In the genomic region with DNA sequence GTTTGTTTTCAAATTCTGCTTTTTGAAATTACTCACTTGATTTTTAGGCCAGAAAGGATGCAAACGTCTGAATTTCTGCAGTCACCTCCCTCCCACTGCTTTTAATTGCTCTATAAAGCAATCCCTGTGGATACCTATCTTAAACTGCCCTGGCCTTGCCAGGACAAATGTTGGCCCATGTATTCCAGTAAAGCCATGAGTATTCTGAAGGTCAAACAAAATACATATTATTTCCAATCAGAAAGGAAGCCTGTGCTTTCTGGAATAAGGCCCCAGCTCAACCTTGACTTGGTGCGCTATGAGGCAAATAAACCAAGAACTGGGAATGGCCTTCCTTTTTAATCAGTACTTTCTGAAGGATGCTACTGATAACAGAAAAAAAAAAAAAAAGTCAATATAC, we compare ENCODE assay signal across 20 cellular contexts.
DNase-seq lines count a peak whose midpoint lies in the region; ATAC-seq and TF ChIP-seq lines count a peak whose summit lies in the region.
"Had no signal": no experiment of that assay in that cellular context is flagged by ENCODE, and none has a peak within 500 bp of the region (broad histone marks: within the 10 kb centered on the region; RNA-seq: fewer than 3 reads in every experiment).

No MANE protein-coding gene starts in this region.

- intact Hi-C loops in adrenal gland (cut with DNase I) (no loop called here), thyroid gland (cut with DNase I) (no loop called here), lower lobe of right lung (cut with DNase I) (no loop called here)

- TF ChIP-seq POLR2A in adrenal gland (IDR thresholded peaks at IDR 0.05) (no peak), thyroid gland (IDR thresholded peaks at IDR 0.05) (no peak)

- TF ChIP-seq CTCF in adrenal gland (IDR thresholded peaks at IDR 0.05) (no peak), omental fat pad (IDR thresholded peaks at IDR 0.05) (no peak), thyroid gland (IDR thresholded peaks at IDR 0.05) (no peak), RWPE1 (conservative IDR thresholded peaks at IDR 0.05; ENCODE audit: low read depth) (no peak), lower lobe of right lung (IDR thresholded peaks at IDR 0.05) (no peak)

- H3K36me3 ChIP-seq in adrenal gland (replicated peaks in 1 of 2) (no peaks in the 10 kb centered on the region), iPS-20b (ENCODE audit: insufficient read depth, low read depth, low read length) (no peaks in the 10 kb centered on the region), thyroid gland (no peaks in the 10 kb centered on the region), lower lobe of right lung (no peaks in the 10 kb centered on the region)
- H3K36me3 ChIP-seq: thoracic aorta had no signal

- 28 to 38% (median 32%) methylated on average over 2 of the region's 2 CpGs for WGBS in adrenal gland, 4 donors
- 62 to 77% methylated on average over 2 of the region's 2 CpGs for WGBS in thyroid gland, 2 donors

- H3K4me1 ChIP-seq in adrenal gland (replicated peaks in 1 of 2) = peaks cover 39 to 80% of the 10 kb centered on the region in 2 donors
- H3K4me1 ChIP-seq in iPS-20b (ENCODE audit: insufficient read depth, low read length) = peaks cover 6% of the 10 kb centered on the region; the same call in 1 of the 2 replicates
- H3K4me1 ChIP-seq in thyroid gland = peaks cover 24 to 39% of the 10 kb centered on the region in 2 donors
- peaks cover 37% of the 10 kb centered on the region for H3K4me1 ChIP-seq in lower lobe of right lung

- peak in 6 of 7 donors; percentile 13 to 80 (median 58) for DNase-seq in adrenal gland
- no peak for DNase-seq in omental fat pad (ENCODE audit: low spot score)
- DNase-seq in thyroid gland = no peak
- DNase-seq in stimulated activated CD4-positive, alpha-beta T cell treated with anti-CD3 and anti-CD28 coated beads, Interleukin-4, amount 100 ng/mL, for 4 hours = no peak
- DNase-seq in G401 (ENCODE audit: low spot score) = no peak
- no peak for DNase-seq in RWPE1 (ENCODE audit: low spot score)
- DNase-seq in lower lobe of right lung = no peak
- DNase-seq: activated gamma-delta T cell treated with Interleukin-2 at 50 U/mL for 16 hours; AML-193; amygdala; DND-41; erythroblast; GM23248; NCI-H1092 treated with DMSO at 0.1 percent for 48 hours; NCI-H526; stimulated activated CD8-positive, alpha-beta memory T cell treated with anti-CD3 and anti-CD28 coated beads, Interleukin-4, amount 100 ng/mL, for 48 hours; T-cell had no signal

- in situ Hi-C loops in G401 (cut with HindIII; ENCODE audit: low sequenced_read_pairs) = no loop called here

- H3K27me3 ChIP-seq in adrenal gland = no peaks in the 10 kb centered on the region
- no peaks in the 10 kb centered on the region for H3K27me3 ChIP-seq in iPS-20b (ENCODE audit: insufficient read depth, low read length)
- no peaks in the 10 kb centered on the region for H3K27me3 ChIP-seq in thyroid gland
- H3K27me3 ChIP-seq in lower lobe of right lung (ENCODE audit: low read depth) = no peaks in the 10 kb centered on the region

- peak overlapping the region; percentile 42; the same call in 1 of the 2 replicates for H3K9ac ChIP-seq in iPS-20b (ENCODE audit: low read depth, low read length)
- H3K9ac ChIP-seq: GM23248 had no signal

- H3K27ac ChIP-seq in adrenal gland = peak overlapping the region; percentile 35 to 78 (median 61)
- H3K27ac ChIP-seq in iPS-20b (ENCODE audit: low read length) = peak overlapping the region; percentile 20
- H3K27ac ChIP-seq in thyroid gland = peak overlapping the region; percentile 27 to 66 (median 64)
- H3K27ac ChIP-seq in RWPE1 = no peak overlapping the region
- no peak overlapping the region for H3K27ac ChIP-seq in lower lobe of right lung
- H3K27ac ChIP-seq: GM23248 had no signal

- H3K9me3 ChIP-seq in adrenal gland (replicated peaks in 1 of 3) (no peaks in the 10 kb centered on the region), iPS-20b (ENCODE audit: insufficient read depth, low read depth, low read length) (no peaks in the 10 kb centered on the region), thyroid gland (no peaks in the 10 kb centered on the region), lower lobe of right lung (no peaks in the 10 kb centered on the region)
- H3K9me3 ChIP-seq: thoracic aorta had no signal

- CTCF ChIA-PET in RWPE1 (lab: Yijun Ruan, JAX) = interaction anchor here (0.6 to 0.7 kb wide), 2 partner anchors 651 to 759 kb away, joined by 3 to 5 read pairs; no protein-coding TSS in a partner anchor

- POLR2A ChIA-PET in RWPE1 (lab: Yijun Ruan, JAX; ENCODE audit: low non-redundant PET) = no interaction called here

- ATAC-seq in omental fat pad (ENCODE audit: low FRiP score) = peak; percentile 55
- ATAC-seq in lower lobe of right lung = no peak
- ATAC-seq: T-cell had no signal

- H3K4me3 ChIP-seq in adrenal gland = no peak overlapping the region
- H3K4me3 ChIP-seq in iPS-20b (ENCODE audit: low read length) = no peak overlapping the region
- no peak overlapping the region for H3K4me3 ChIP-seq in thyroid gland (replicated peaks in 1 of 3)
- no peak overlapping the region for H3K4me3 ChIP-seq in lower lobe of right lung
- H3K4me3 ChIP-seq: GM23248, skin epidermis, thoracic aorta had no signal

Comparison
In these comparisons a context has a peak if more than half of its experiments do, and no peak if none do; other contexts are left out.
1. DNase-seq: peak in adrenal gland (6 of 7); none in omental fat pad (single experiment), thyroid gland (0 of 2), stimulated activated CD4-positive, alpha-beta T cell treated with anti-CD3 and anti-CD28 coated beads, Interleukin-4, amount 100 ng/mL, for 4 hours (0 of 2), G401 (single experiment), RWPE1 (single experiment) and lower lobe of right lung (single experiment).
2. H3K27ac ChIP-seq: peak in adrenal gland (5 of 5), iPS-20b (single experiment) and thyroid gland (3 of 3); none in RWPE1 (single experiment) and lower lobe of right lung (single experiment).